Comparison of ENCODE assay signal across 9 cellular contexts in the genomic region with DNA sequence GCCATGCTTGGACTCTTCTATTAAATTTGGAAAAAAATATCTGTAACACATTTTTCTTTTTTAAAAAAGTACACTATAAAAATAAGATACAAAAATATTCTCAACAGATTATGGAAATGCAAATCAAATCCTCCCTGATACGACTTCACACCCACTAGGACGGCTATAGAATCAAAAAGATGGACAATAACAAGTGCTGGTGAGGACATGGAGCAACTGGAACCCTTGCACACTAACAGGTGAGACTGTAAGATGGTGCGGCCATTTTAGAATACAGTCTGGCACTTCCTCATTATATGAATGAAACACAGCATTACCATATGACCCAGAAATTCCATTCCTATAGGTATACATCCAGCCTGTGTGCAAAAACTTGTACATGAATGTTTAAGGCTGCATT.
"Had no signal": no experiment of that assay in that cellular context is flagged by ENCODE, and none has a peak within 500 bp of the region (broad histone marks: within the 10 kb centered on the region; RNA-seq: fewer than 3 reads in every experiment).

No MANE protein-coding gene starts in this region.

- H3K9me3 ChIP-seq: HAP-1 had no signal

- ATAC-seq: HCT116 had no signal

- H3K4me2 ChIP-seq: KMS-11 had no signal

- H3K4me3 ChIP-seq: GM23248, HAP-1 had no signal

- H2AFZ ChIP-seq: GM23248 had no signal

- FAIRE-seq: HTR-8/SVneo had no signal

- DNase-seq: GM23248, GOT3, H7, IMR-90, KBM-7 had no signal

- H3K36me3 ChIP-seq: HAP-1 had no signal

- H3K27ac ChIP-seq: GM23248, KMS-11 had no signal

- H3K9ac ChIP-seq: GM23248, KMS-11 had no signal
